ENCODE assay signal across 1 cellular context in genomic region chr17:62627219-62627903, GRCh38.
TF ChIP-seq lines count a peak whose summit lies in the region.

Gene MRC2, plus strand, starts transcription at chr17:62627670. Its CDS starts 133 bp downstream, at chr17:62627803.

TF ChIP-seq in SK-N-SH, 30 proteins besides CTCF, POLR2A, EP300 and RAD21 (continued from another document):
- TF ChIP-seq REST (IDR thresholded peaks at IDR 0.05; ENCODE audit: low read depth, low read length) (peak; percentile 9), TAF1 (IDR thresholded peaks at IDR 0.05; ENCODE audit: borderline replicate concordance, low read depth, low read length) (peak; percentile 70), SIN3A (IDR thresholded peaks at IDR 0.05; ENCODE audit: borderline replicate concordance, low read depth, low read length) (no peak; the same call in 1 of the 2 replicates), ELF1 (IDR thresholded peaks at IDR 0.05) (no peak), MEF2A (IDR thresholded peaks at IDR 0.05; ENCODE audit: borderline replicate concordance, low read depth) (no peak), GATA2 (CRISPR knock-in tag; IDR thresholded peaks at IDR 0.05) (no peak), PBX3 (IDR thresholded peaks at IDR 0.05) (0 out of 2 replicates have a peak, but pooled peaks have one; percentile 4), EZH2phosphoT487 (IDR thresholded peaks at IDR 0.05; ENCODE audit: borderline replicate concordance, low read depth) (no peak), JUND (IDR thresholded peaks at IDR 0.05) (no peak)
